6 cellular contexts compared by ENCODE assay signal in the genomic region with DNA sequence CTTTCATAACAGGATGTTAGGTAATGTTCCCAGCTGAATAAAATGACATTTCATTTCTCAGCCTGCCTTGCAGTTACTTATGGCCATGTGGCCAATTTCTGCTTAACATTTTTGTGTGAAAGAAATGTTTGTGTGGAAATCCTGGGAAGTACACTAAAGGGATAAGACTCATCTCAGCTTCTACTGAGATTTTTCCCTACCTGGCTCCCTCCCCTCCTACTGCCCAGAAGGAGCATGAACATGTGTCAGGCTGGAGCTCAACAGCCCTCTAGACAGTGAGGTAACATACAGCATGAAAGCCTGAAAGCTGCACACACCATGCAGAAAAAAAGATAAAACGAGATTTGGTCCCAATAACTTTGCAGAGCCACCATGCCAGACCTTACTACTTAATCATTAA.
"Had no signal": no experiment of that assay in that cellular context is flagged by ENCODE, and none has a peak within 500 bp of the region (broad histone marks: within the 10 kb centered on the region; RNA-seq: fewer than 3 reads in every experiment).

No MANE protein-coding gene starts in this region.

- ATAC-seq: GM23338, K562 had no signal

- DNase-seq: H9, HCEC 1CT, HFFc6, IMR-90 had no signal
